In the genomic region with DNA sequence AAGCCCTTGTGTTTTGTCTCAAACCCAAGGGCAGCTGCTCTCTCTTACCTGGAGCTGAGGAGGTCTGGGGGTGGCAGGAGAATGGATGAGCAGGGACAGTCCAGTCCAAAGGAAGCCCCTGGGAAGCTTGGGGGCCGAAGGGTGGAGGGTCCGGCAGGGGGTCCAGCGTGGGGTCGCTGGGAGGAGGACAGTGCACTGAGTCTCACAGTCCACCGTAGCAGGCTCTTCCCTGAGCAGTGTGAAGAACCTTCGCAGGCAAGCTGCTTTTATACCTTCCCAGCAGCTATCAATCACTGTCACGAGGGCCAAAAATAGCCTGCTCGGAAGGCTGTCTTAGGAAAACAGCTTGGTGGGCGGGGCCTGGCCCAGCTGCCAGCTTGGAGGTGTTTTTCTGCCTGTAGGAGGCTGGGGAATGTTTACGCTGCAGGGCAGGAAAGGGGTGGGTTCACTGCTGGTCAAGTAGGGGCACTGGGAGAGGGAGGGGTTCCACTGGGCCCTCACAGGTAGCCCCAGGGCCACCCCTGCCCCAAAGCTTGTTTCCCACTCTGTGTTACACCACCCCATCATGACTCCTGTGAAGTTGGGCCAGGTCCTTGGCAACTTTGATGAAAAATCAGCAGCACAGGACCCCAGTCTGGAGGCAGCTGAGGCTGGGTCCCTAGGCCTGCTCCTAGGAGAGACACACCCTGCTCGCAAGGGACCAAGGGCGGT, we compare ENCODE assay signal across 8 cellular contexts. TPM values are rescaled to one million over a fixed set of nuclear protein-coding genes. Genes with fewer than 3 reads are reported as not detected.
DNase-seq lines count a peak whose midpoint lies in the region; ATAC-seq and TF ChIP-seq lines count a peak whose summit lies in the region.

A gene with protein sequence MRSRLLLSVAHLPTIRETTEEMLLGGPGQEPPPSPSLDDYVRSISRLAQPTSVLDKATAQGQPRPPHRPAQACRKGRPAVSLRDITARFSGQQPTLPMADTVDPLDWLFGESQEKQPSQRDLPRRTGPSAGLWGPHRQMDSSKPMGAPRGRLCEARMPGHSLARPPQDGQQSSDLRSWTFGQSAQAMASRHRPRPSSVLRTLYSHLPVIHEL (minus strand): TSS at position 240 of the 711 bp plus-strand sequence. CDS start 779 bp downstream, outside the sequence.

- H3K4me3 Mint-ChIP-seq in WTC11 = peak within 1 kb of the TSS; percentile 22

- H3K9me3 Mint-ChIP-seq in WTC11 = no peaks in the 10 kb centered on the region

- peak; percentile 38 for ATAC-seq in GM18870 (IDR thresholded peaks at IDR 0.05; ENCODE audit: unreplicated experiment)
- peak; percentile 60 for ATAC-seq in WTC11
- ATAC-seq in gastroesophageal sphincter = peak; percentile 76
- no peak for ATAC-seq in HG02885 (IDR thresholded peaks at IDR 0.05; ENCODE audit: poor library complexity, unreplicated experiment)

- H3K4me1 Mint-ChIP-seq in WTC11 = peaks cover 55% of the 10 kb centered on the region

- peak; percentile 29; the same call in 1 of the 2 replicates for TF ChIP-seq CTCF in AG04450 (IDR thresholded peaks at IDR 0.05; ENCODE audit: low read depth, low read length)
- TF ChIP-seq CTCF in WTC11 (IDR thresholded peaks at IDR 0.05) = no peak
- TF ChIP-seq CTCF in gastroesophageal sphincter (IDR thresholded peaks at IDR 0.05) = peak in 3 of 4 experiments; percentile 21 to 53 (median 43)

- POLR2A ChIA-PET in AG04450 (lab: Yijun Ruan, JAX) = interaction anchor here (0.8 to 1.3 kb wide), 6 partner anchors 11 to 44 kb away, joined by 3 to 7 read pairs (median 3); no protein-coding TSS in a partner anchor
- POLR2A ChIA-PET in WTC11 (lab: Charles Lee) = interaction anchor here (0.9 kb wide), 1 partner anchor 10 kb away, joined by 5 read pairs; no protein-coding TSS in a partner anchor

- peak; percentile 99 to 100 for TF ChIP-seq POLR2A in gastroesophageal sphincter (IDR thresholded peaks at IDR 0.05)

- DNase-seq in AG04450 (ENCODE audit: low read depth, low spot score) (peak; percentile 90), NCI-H1694 treated with DMSO at 0.1 percent for 48 hours (lab: John Stamatoyannopoulos, UW) (peak; percentile 93), WTC11 (ENCODE audit: low spot score) (peak; percentile 80), KG1 (lab: John Stamatoyannopoulos, UW) (no peak)

- TF ChIP-seq EP300 in gastroesophageal sphincter (IDR thresholded peaks at IDR 0.05) = no peak

- H3K27ac Mint-ChIP-seq in WTC11 = peak within 1 kb of the TSS; percentile 49; the same call in 1 of the 2 replicates

- H3K27me3 ChIP-seq in AG04450 (ENCODE audit: control insufficient read depth, insufficient read depth, low read length) (no peaks in the 10 kb centered on the region), gastroesophageal sphincter (no peaks in the 10 kb centered on the region), neuron (ENCODE audit: insufficient read depth, low read length) (no peaks in the 10 kb centered on the region)

- H3K4me3 ChIP-seq in AG04450 (ENCODE audit: low read depth, low read length) (peak within 1 kb of the TSS; percentile 76), gastroesophageal sphincter (peak within 1 kb of the TSS; percentile 65 to 67), neuron (ENCODE audit: low read length) (peak within 1 kb of the TSS; percentile 18)

- H3K4me1 ChIP-seq in gastroesophageal sphincter (peaks cover 0 to 98% (median 57%) of the 10 kb centered on the region in 3 donors), neuron (ENCODE audit: insufficient read depth, low read length) (peaks cover 39% of the 10 kb centered on the region)

- CTCF ChIA-PET in AG04450 (lab: Charles Lee) = interaction anchor here (0.6 to 1.6 kb wide), 4 partner anchors 11 to 46 kb away, joined by 3 to 7 read pairs (median 4); no protein-coding TSS in a partner anchor
- CTCF ChIA-PET in WTC11 (lab: Charles Lee) = interaction anchor here (0.8 to 3.7 kb wide), 7 partner anchors 12 to 115 kb away, joined by 3 to 46 read pairs (median 5); partner anchors contain the start of gene RASSF4

- H3K9me3 ChIP-seq in AG04450 (ENCODE audit: control insufficient read depth, insufficient read depth, low read length) = peaks cover 6% of the 10 kb centered on the region; the same call in 1 of the 2 replicates
- H3K9me3 ChIP-seq in gastroesophageal sphincter = no peaks in the 10 kb centered on the region
- no peaks in the 10 kb centered on the region for H3K9me3 ChIP-seq in neuron (ENCODE audit: low read length)

- H3K27ac ChIP-seq in AG04450 (ENCODE audit: low read depth, low read length) = peak within 1 kb of the TSS; percentile 68
- peak within 1 kb of the TSS; percentile 90 to 94 (median 92) for H3K27ac ChIP-seq in gastroesophageal sphincter

- H3K36me3 Mint-ChIP-seq in WTC11 = no peaks in the 10 kb centered on the region

- H2AFZ ChIP-seq in neuron (ENCODE audit: low read depth, low read length) = peak within 1 kb of the TSS; percentile 44

- WGBS in gastroesophageal sphincter (ENCODE audit: low coverage in 1 of 2), 2 donors = 11 to 53% methylated on average over 2 to 9 of the region's 12 CpGs

- H3K36me3 ChIP-seq in gastroesophageal sphincter = peaks cover 0 to 39% of the 10 kb centered on the region in 2 donors
- H3K36me3 ChIP-seq in neuron (ENCODE audit: insufficient read depth, low read length) = no peaks in the 10 kb centered on the region

- H3K27me3 Mint-ChIP-seq in WTC11 (ENCODE audit: low read depth) = peaks cover 12% of the 10 kb centered on the region

TF ChIP-seq in WTC11, 78 proteins besides CTCF, POLR2A, EP300 and RAD21:
- no peak for TF ChIP-seq CREM (CRISPR knock-in tag; IDR thresholded peaks at IDR 0.05)
- peak; percentile 88 for TF ChIP-seq GABPB1 (CRISPR knock-in tag; IDR thresholded peaks at IDR 0.05)
- no peak for TF ChIP-seq NR2C2 (CRISPR knock-in tag; IDR thresholded peaks at IDR 0.05)
- TF ChIP-seq FOXK1 (CRISPR knock-in tag; IDR thresholded peaks at IDR 0.05) = peak; percentile 74

RNA-seq across cellular contexts. Expression of the gene that starts here (rescaled TPM):
- polyA plus RNA-seq in AG04450 (2011; rRNA removed) = 31.1 and 50.3 TPM in 2 replicates
- 70.4 and 97.9 TPM in 2 replicates for polyA minus RNA-seq in AG04450 (2011; rRNA and poly(A)+ RNA removed)
- total RNA-seq in WTC11 (2021) = 1.6 to 2.1 TPM (median 1.6 TPM) in 3 replicates
- 100 to 1,000 TPM in 2 of 4 donors, 10 to 100 TPM in 2; 48.3 to 428 (median 103) TPM for total RNA-seq in gastroesophageal sphincter

Comparison
In these comparisons a context has a peak if more than half of its experiments do, and no peak if none do; other contexts are left out.
1. RNA of the gene that starts here (total RNA-seq): 48.3 to 428 TPM in gastroesophageal sphincter; 1.6 to 2.1 TPM in WTC11; every median in the first group is over 10 times any median in the second.
2. H3K4me3 ChIP-seq: peak in every context shown above with its lines; median percentile 76 in AG04450; 66 in gastroesophageal sphincter; 18 in neuron.